10 cellular contexts compared by ENCODE assay signal in the genomic region with DNA sequence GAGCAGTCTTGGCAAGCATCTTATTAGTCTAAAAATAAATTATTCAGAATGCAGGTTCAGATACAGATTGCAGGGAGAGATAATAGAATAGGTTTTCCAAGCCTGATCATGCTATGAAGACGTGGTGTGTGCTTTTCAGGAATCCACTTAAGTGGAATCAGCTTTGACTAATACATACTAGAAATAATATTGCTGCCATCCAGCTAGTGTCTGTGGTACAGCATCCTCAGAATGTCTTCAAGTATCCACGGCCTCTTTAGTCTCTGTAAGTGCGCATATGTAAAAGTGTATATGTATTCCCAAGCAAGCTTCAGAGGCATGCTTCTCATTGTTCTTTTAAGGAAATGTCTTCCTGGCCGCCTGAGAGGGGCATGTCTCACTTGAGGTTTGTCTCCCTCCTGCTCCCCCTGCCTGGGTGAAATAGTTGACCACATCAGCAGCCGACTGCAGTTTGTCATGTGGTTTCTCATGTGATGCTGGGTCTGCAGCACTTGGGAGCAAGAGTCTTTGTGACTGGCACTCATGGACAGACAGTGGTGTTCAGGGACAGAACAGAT.
DNase-seq lines count a peak whose midpoint lies in the region; TF ChIP-seq lines count a peak whose summit lies in the region.
"Had no signal": no experiment of that assay in that cellular context is flagged by ENCODE, and none has a peak within 500 bp of the region (broad histone marks: within the 10 kb centered on the region; RNA-seq: fewer than 3 reads in every experiment).

No MANE protein-coding gene starts in this region.

- H3K4me3 ChIP-seq in OCI-LY1 (ENCODE audit: low read depth, low read length, poor library complexity, severe bottlenecking) (no peak overlapping the region), epithelial cell of proximal tubule (ENCODE audit: low read depth, low read length) (peak overlapping the region; percentile 56), Caco-2 (ENCODE audit: low read depth, low read length) (no peak overlapping the region), esophagus squamous epithelium (no peak overlapping the region)

- no peaks in the 10 kb centered on the region for H4K20me1 ChIP-seq in OCI-LY1 (ENCODE audit: insufficient read depth, low read length)

- TF ChIP-seq CTCF in OCI-LY1 (IDR thresholded peaks at IDR 0.05; ENCODE audit: low read length) (peak; percentile 20; the same call in 1 of the 2 replicates), epithelial cell of proximal tubule (conservative IDR thresholded peaks at IDR 0.05; ENCODE audit: low read depth, low read length) (peak; percentile 31), nephron progenitor cell (IDR thresholded peaks at IDR 0.05) (no peak), Caco-2 (IDR thresholded peaks at IDR 0.05; ENCODE audit: insufficient read depth in 1 of 2, low read depth in 1 of 2, low read length in 1 of 2, severe bottlenecking in 1 of 2, unreplicated experiment in 1 of 2) (no peak), esophagus squamous epithelium (IDR thresholded peaks at IDR 0.05) (peak in 3 of 6 experiments; percentile 8 to 13 (median 10))

- H3K27me3 Mint-ChIP-seq in nephron progenitor cell (ENCODE audit: low read depth, poor library complexity) (no peaks in the 10 kb centered on the region), Caco-2 (ENCODE audit: insufficient read depth, unreplicated experiment) (no peaks in the 10 kb centered on the region)

- H3K36me3 ChIP-seq in OCI-LY1 (ENCODE audit: insufficient read depth, low read length) (no peaks in the 10 kb centered on the region), Caco-2 (ENCODE audit: control insufficient read depth, insufficient read depth, low read length) (no peaks in the 10 kb centered on the region), esophagus squamous epithelium (no peaks in the 10 kb centered on the region)

- H3K9me3 ChIP-seq in OCI-LY1 (ENCODE audit: low read length) = no peaks in the 10 kb centered on the region
- no peaks in the 10 kb centered on the region for H3K9me3 ChIP-seq in Caco-2
- H3K9me3 ChIP-seq in esophagus squamous epithelium = no peaks in the 10 kb centered on the region

- POLR2A ChIA-PET in Caco-2 (lab: Charles Lee) = no interaction called here

- H3K4me3 Mint-ChIP-seq in nephron progenitor cell = peak overlapping the region; percentile 49
- no peak overlapping the region for H3K4me3 Mint-ChIP-seq in Caco-2 (ENCODE audit: unreplicated experiment)
- H3K4me3 Mint-ChIP-seq: activated B cell treated with CpG ODN at 0.5 μM for 24 hours, B cell had no signal

- H3K4me1 ChIP-seq in OCI-LY1 (ENCODE audit: insufficient read depth, low read length, severe bottlenecking) = peaks cover 73% of the 10 kb centered on the region
- H3K4me1 ChIP-seq in Caco-2 = peaks cover 15% of the 10 kb centered on the region
- H3K4me1 ChIP-seq in esophagus squamous epithelium = peaks cover 0 to 58% (median 15%) of the 10 kb centered on the region in 3 donors

- WGBS in esophagus squamous epithelium, 2 donors = 16 to 17% methylated on average over 4 to 5 of the region's 5 CpGs

- H3K4me1 Mint-ChIP-seq in nephron progenitor cell (peaks cover 80% of the 10 kb centered on the region), Caco-2 (ENCODE audit: low read depth, unreplicated experiment) (peaks cover 20% of the 10 kb centered on the region)

- H3K4me2 ChIP-seq in OCI-LY1 (ENCODE audit: low read length) = no peak overlapping the region

- H3K9me2 ChIP-seq in OCI-LY1 (ENCODE audit: low read depth, low read length) = no peaks in the 10 kb centered on the region

- no peak for TF ChIP-seq POLR2A in esophagus squamous epithelium (IDR thresholded peaks at IDR 0.05)

- no peaks in the 10 kb centered on the region for H3K79me2 ChIP-seq in OCI-LY1 (ENCODE audit: insufficient read depth, low read length)

- no peaks in the 10 kb centered on the region for H3F3A ChIP-seq in OCI-LY1 (ENCODE audit: insufficient read depth, low read length)

- no peak overlapping the region for H2AFZ ChIP-seq in OCI-LY1 (ENCODE audit: low read length)

- H3K36me3 Mint-ChIP-seq in nephron progenitor cell (ENCODE audit: low read depth) (peaks cover 34% of the 10 kb centered on the region), Caco-2 (ENCODE audit: insufficient read depth, unreplicated experiment) (no peaks in the 10 kb centered on the region)

- intact Hi-C loops in Caco-2 (cut with micrococcal nuclease; ENCODE audit: unreplicated experiment) (loop anchor here (10.0 kb wide), 1 partner anchor 551 kb away; the partner anchor contains the start of gene SOX4), esophagus squamous epithelium (cut with DNase I) (no loop called here)

- peak overlapping the region; percentile 88 for H3K27ac Mint-ChIP-seq in nephron progenitor cell
- H3K27ac Mint-ChIP-seq in Caco-2 (ENCODE audit: unreplicated experiment) = no peak overlapping the region
- H3K27ac Mint-ChIP-seq: activated B cell treated with CpG ODN at 0.5 μM for 24 hours, B cell had no signal

- no peak overlapping the region for H3K27ac ChIP-seq in OCI-LY1 (ENCODE audit: low read depth, low read length, poor library complexity, severe bottlenecking)
- no peak overlapping the region for H3K27ac ChIP-seq in esophagus squamous epithelium

- H3K27me3 ChIP-seq in OCI-LY1 (ENCODE audit: insufficient read depth, low read length) (no peaks in the 10 kb centered on the region), Caco-2 (replicated peaks; ENCODE audit: control insufficient read depth, insufficient read depth, low read length) (no peaks in the 10 kb centered on the region), esophagus squamous epithelium (peaks cover 0 to 4% (median 0%) of the 10 kb centered on the region in 4 donors)

- H3K9me3 Mint-ChIP-seq in nephron progenitor cell = no peaks in the 10 kb centered on the region
- H3K9me3 Mint-ChIP-seq in Caco-2 (ENCODE audit: unreplicated experiment) = no peaks in the 10 kb centered on the region
- H3K9me3 Mint-ChIP-seq: activated B cell treated with CpG ODN at 0.5 μM for 24 hours had no signal

- CTCF ChIA-PET in Caco-2 (lab: Charles Lee) = interaction anchor here (0.7 kb wide), 1 partner anchor 16 kb away, joined by 3 read pairs; no protein-coding TSS in a partner anchor

- no TSS peak for BruUV-seq in Caco-2 (replicated peaks; lab: Mats Ljungman, UMichigan)

- DNase-seq in NCI-H2029 treated with DMSO at 0.1 percent for 48 hours (lab: John Stamatoyannopoulos, UW) (peak; percentile 56), NCI-H2029 (lab: John Stamatoyannopoulos, UW) (no peak), epithelial cell of proximal tubule (ENCODE audit: low read depth) (peak; percentile 36), nephron progenitor cell (peak; percentile 8), Caco-2 (no peak), NCI-H1048 (lab: John Stamatoyannopoulos, UW) (no peak), esophagus squamous epithelium (lab: John Stamatoyannopoulos, UW) (no peak)
- DNase-seq: activated B cell treated with CpG ODN at 0.5 μM for 24 hours had no signal

- no peak overlapping the region for H3K9ac ChIP-seq in OCI-LY1 (ENCODE audit: low read length)

Comparison
In these comparisons a context has a peak if more than half of its experiments do, and no peak if none do; other contexts are left out.
1. DNase-seq: peak in NCI-H2029 treated with DMSO at 0.1 percent for 48 hours (single experiment), epithelial cell of proximal tubule (single experiment) and nephron progenitor cell (single experiment); none in NCI-H2029 (single experiment), Caco-2 (0 of 2), NCI-H1048 (single experiment) and esophagus squamous epithelium (single experiment).
2. CTCF ChIP-seq: peak in OCI-LY1 (single experiment) and epithelial cell of proximal tubule (single experiment); none in nephron progenitor cell (single experiment) and Caco-2 (0 of 2).